ENCODE assay signal across 24 cellular contexts in genomic region chr13:100396771-100397170, GRCh38.
"Had no signal": no experiment of that assay in that cellular context is flagged by ENCODE, and none has a peak within 500 bp of the region (broad histone marks: within the 10 kb centered on the region; RNA-seq: fewer than 3 reads in every experiment).

No MANE protein-coding gene starts in this region.

- H3K9me3 Mint-ChIP-seq: immature natural killer cell had no signal

- H3K4me3 ChIP-seq: coronary artery, gastroesophageal sphincter, lower lobe of right lung, pancreas, psoas muscle, right atrium auricular region, tibial artery had no signal

- DNase-seq: activated B cell treated with CpG ODN at 0.5 μM for 24 hours; activated CD4-positive, alpha-beta T cell treated with anti-CD3 and anti-CD28 coated beads for 4 hours; activated CD4-positive, alpha-beta T cell treated with anti-CD3 and anti-CD28 coated beads, Interleukin-2, amount 50 U/mL, for 48 hours; activated effector memory CD4-positive, alpha-beta T cell treated with Interleukin-2 at 50 U/mL for 16 hours; activated naive CD4-positive, alpha-beta T cell treated with anti-CD3 and anti-CD28 coated beads for 36 hours; activated naive CD8-positive, alpha-beta T cell treated with anti-CD3 and anti-CD28 coated beads, Interleukin-2, amount 10 ng/mL, durations not matched to agents 7 days and 5 days; activated T-cell treated with anti-CD3 and anti-CD28 coated beads, Interleukin-2, amount 50 U/mL, for 72 hours; amniotic stem cell; cerebellar nuclear complex; head of caudate nucleus; immature natural killer cell; lower lobe of right lung; naive thymus-derived CD8-positive, alpha-beta T cell; pancreas; psoas muscle; stimulated activated CD4-positive, alpha-beta T cell treated with anti-CD3 and anti-CD28 coated beads, Interleukin-4, amount 100 ng/mL, for 24 hours; stimulated activated naive CD4-positive, alpha-beta T cell treated with Interleukin-2 at 50 U/mL for 16 hours; T1000; tibial artery had no signal

- H3K36me3 ChIP-seq: gastroesophageal sphincter, lower lobe of right lung, neutrophil, pancreas, right atrium auricular region, tibial artery had no signal

- H3K27ac Mint-ChIP-seq: activated B cell treated with CpG ODN at 0.5 μM for 24 hours; activated naive CD4-positive, alpha-beta T cell treated with anti-CD3 and anti-CD28 coated beads for 36 hours; activated naive CD8-positive, alpha-beta T cell treated with anti-CD3 and anti-CD28 coated beads, Interleukin-2, amount 10 ng/mL, durations not matched to agents 7 days and 5 days; activated T-cell treated with anti-CD3 and anti-CD28 coated beads, Interleukin-2, amount 50 U/mL, for 72 hours; immature natural killer cell; naive thymus-derived CD8-positive, alpha-beta T cell had no signal

- H3K4me1 ChIP-seq: psoas muscle, right atrium auricular region had no signal

- ATAC-seq: activated T-cell treated with anti-CD3 and anti-CD28 coated beads, Interleukin-2, amount 50 U/mL, for 72 hours; gastroesophageal sphincter; lower lobe of right lung; naive thymus-derived CD8-positive, alpha-beta T cell; pancreas; psoas muscle had no signal

- H3K27ac ChIP-seq: coronary artery, gastroesophageal sphincter, lower lobe of right lung, neutrophil, pancreas, psoas muscle, right atrium auricular region, tibial artery had no signal

- H3K27me3 ChIP-seq: gastroesophageal sphincter, neutrophil, pancreas, right atrium auricular region, tibial artery had no signal

- H3K27me3 Mint-ChIP-seq: activated B cell treated with CpG ODN at 0.5 μM for 24 hours; activated naive CD8-positive, alpha-beta T cell treated with anti-CD3 and anti-CD28 coated beads, Interleukin-2, amount 10 ng/mL, durations not matched to agents 7 days and 5 days; naive thymus-derived CD8-positive, alpha-beta T cell had no signal

- H3K9me3 ChIP-seq: gastroesophageal sphincter, lower lobe of right lung, neutrophil, pancreas, psoas muscle, right atrium auricular region, tibial artery had no signal

- H3K4me3 Mint-ChIP-seq: activated B cell treated with CpG ODN at 0.5 μM for 24 hours; activated naive CD4-positive, alpha-beta T cell treated with anti-CD3 and anti-CD28 coated beads for 36 hours; activated naive CD8-positive, alpha-beta T cell treated with anti-CD3 and anti-CD28 coated beads, Interleukin-2, amount 10 ng/mL, durations not matched to agents 7 days and 5 days; activated T-cell treated with anti-CD3 and anti-CD28 coated beads, Interleukin-2, amount 50 U/mL, for 72 hours; immature natural killer cell; naive thymus-derived CD8-positive, alpha-beta T cell; T-helper 1 cell treated with Interleukin-12 subunit alpha and Interleukin-12 subunit beta and Interleukin-4 antibody, amounts not matched to agents 30 μg/mL and 1 μg/mL, for 36 hours had no signal
